8 cellular contexts compared by ENCODE assay signal in the genomic region with DNA sequence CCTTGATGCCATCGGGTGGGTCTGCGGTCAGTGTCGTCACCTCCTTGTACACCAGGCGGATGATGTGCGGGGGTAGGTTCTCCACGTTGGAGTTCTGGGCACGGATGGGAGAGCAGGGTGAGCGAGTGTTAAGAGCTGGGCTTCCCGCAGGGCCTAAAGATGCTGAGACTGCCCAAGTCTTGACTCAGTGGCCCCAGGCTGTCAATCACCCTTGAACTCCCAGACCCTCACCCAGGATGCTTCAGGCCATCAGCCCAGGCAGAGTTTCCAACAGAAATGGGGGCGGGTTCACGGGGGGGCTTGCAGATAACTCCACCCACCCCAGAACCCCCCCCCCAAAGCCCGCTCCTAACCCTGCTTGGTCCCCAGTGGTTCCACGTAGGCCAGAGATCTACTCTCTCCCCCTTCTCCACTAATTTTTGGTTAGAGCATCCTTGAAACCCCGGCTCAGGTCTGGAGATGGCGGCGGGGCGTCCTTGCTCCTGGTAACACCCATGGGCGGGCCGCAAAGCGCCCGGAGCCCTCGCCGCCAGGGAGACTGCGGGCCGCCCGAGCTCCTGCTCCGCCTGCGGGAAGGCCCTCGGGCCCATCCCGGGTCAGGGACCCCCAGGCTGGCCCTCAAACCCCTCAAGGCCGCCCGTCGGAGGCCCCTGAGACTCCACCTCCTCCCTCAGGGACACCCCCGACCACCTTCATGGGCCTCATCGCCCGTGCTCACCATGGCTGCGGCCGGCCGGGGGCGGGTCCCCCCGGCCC. TPM values are rescaled to one million over a fixed set of nuclear protein-coding genes. Genes with fewer than 3 reads are reported as not detected.
DNase-seq lines count a peak whose midpoint lies in the region; ATAC-seq, FAIRE-seq and TF ChIP-seq lines count a peak whose summit lies in the region.

No MANE protein-coding gene starts in this region.

- intact Hi-C loops in K562 (cut with micrococcal nuclease): no loop called here

- TF ChIP-seq EP300 in K562 (IDR thresholded peaks at IDR 0.05; ENCODE audit: low read length): no peak

- H3K4me2 ChIP-seq in K562 (ENCODE audit: insufficient read depth, low read length): peak overlapping the region; percentile 96

- in situ Hi-C loops in K562 (cut with MboI): no loop called here

- peaks cover 47% of the 10 kb centered on the region for H3K36me3 ChIP-seq in K562 (ENCODE audit: control insufficient read depth, insufficient read depth, low read length)

- H3K4me3 ChIP-seq in K562: peak overlapping the region; percentile 98

- TF ChIP-seq POLR2A in K562 (conservative IDR thresholded peaks at IDR 0.05): no peak

- H3K9ac ChIP-seq in K562 (ENCODE audit: insufficient read depth in 1 of 2, low read depth in 2 of 2, low read length in 2 of 2): peak overlapping the region; percentile 95 to 99

- no peak for FAIRE-seq in K562 (lab: Jason Lieb, UNC)

- no peak overlapping the region for H2AFZ ChIP-seq in K562 (ENCODE audit: low read depth, low read length)

- WGBS in K562 (ENCODE audit: insufficient coverage, low coverage, missing lambda C conversion rate): 3% methylated on average over 34 of the region's 41 CpGs

- peaks cover 6% of the 10 kb centered on the region for H3K9me1 ChIP-seq in K562 (ENCODE audit: control insufficient read depth, insufficient read depth, low read length)

- ATAC-seq in GM21390 (IDR thresholded peaks at IDR 0.05; ENCODE audit: unreplicated experiment): peak; percentile 17
- ATAC-seq in K562: peak; percentile 35

- CTCF ChIA-PET in K562 (lab: Yijun Ruan, JAX; ENCODE audit: low intra/inter-chr PET ratio): no interaction called here

- H3K27me3 ChIP-seq in K562 (ENCODE audit: control insufficient read depth in 2 of 2, insufficient read depth in 2 of 2, low read length in 2 of 2): no peaks in the 10 kb centered on the region

- no peak for TF ChIP-seq CTCF in K562 (IDR thresholded peaks at IDR 0.05 in 2 of 3, conservative IDR thresholded peaks at IDR 0.05 in 1 of 3; ENCODE audit: insufficient read depth in 2 of 3, low read depth in 1 of 3, low read length in 3 of 3)

- peaks cover 18% of the 10 kb centered on the region for H3K9me3 ChIP-seq in K562 (replicated peaks; ENCODE audit: control insufficient read depth, insufficient read depth, low read depth, low read length)

- peaks cover 49% of the 10 kb centered on the region for H3K79me2 ChIP-seq in K562 (ENCODE audit: control insufficient read depth, insufficient read depth, low read length)

- no peak for TF ChIP-seq RAD21 in K562 (CRISPR knock-in tag; conservative IDR thresholded peaks at IDR 0.05 in 1 of 2, IDR thresholded peaks at IDR 0.05 in 1 of 2)

- H3K27ac ChIP-seq in K562 (ENCODE audit: extremely low read depth, low read depth, low read length): peak overlapping the region; percentile 100

- no TSS peak for BruUV-seq in K562 (replicated peaks; lab: Mats Ljungman, UMichigan)

- POLR2A ChIA-PET in K562 (lab: Yijun Ruan, JAX): interaction anchor here (0.6 to 6.6 kb wide), 44 partner anchors 10 to 766 kb away, joined by 3 to 195 read pairs (median 5); a partner anchor contains a TSS

- H3K4me1 ChIP-seq in K562 (replicated peaks in 1 of 2; ENCODE audit: control insufficient read depth in 2 of 2, insufficient read depth in 2 of 2, low read length in 2 of 2): peaks cover 19 to 45% of the 10 kb centered on the region in 2 experiments

- H4K20me1 ChIP-seq in K562 (replicated peaks; ENCODE audit: control insufficient read depth, insufficient read depth, low read length): peaks cover 29% of the 10 kb centered on the region

- DNase-seq in D341Med (ENCODE audit: low spot score): peak; percentile 65
- peak; percentile 43 for DNase-seq in NAMALWA (ENCODE audit: low spot score)
- DNase-seq in K562 (ENCODE audit: extremely low read depth in 1 of 4, low spot score in 3 of 4): peak; percentile 44 to 83 (median 63)
- DNase-seq in iris pigment epithelial cell (ENCODE audit: low read depth): peak; percentile 47
- DNase-seq in stimulated activated CD8-positive, alpha-beta memory T cell treated with anti-CD3 and anti-CD28 coated beads, Interleukin-4, amount 100 ng/mL, for 48 hours: peak; percentile 53
- DNase-seq in OCI-M2 (lab: John Stamatoyannopoulos, UW; ENCODE audit: unreplicated experiment): no peak
- DNase-seq in NCI-H345 (lab: John Stamatoyannopoulos, UW): no peak

RNA-seq across cellular contexts. Expression of a gene that starts 0.5 kb away (rescaled TPM):
- total RNA-seq in K562 (2011; cell fraction: chromatin; rRNA removed; ENCODE audit: low replicate concordance): 68.3 and 99.1 TPM in 2 replicates
- total RNA-seq in K562 (2011; cell fraction: nucleolus; rRNA removed): 71.6 and 79.7 TPM in 2 replicates
- total RNA-seq in K562 (2011; cell fraction: nucleoplasm; rRNA removed): 67.3 and 159 TPM in 2 replicates
- total RNA-seq in K562 (2014; rRNA removed) (959 and 1,305 TPM in 2 replicates), K562 (2014; rRNA removed; fragmentation: Illumina TruSeq; extraction: Trizol) (35.0 and 65.5 TPM in 2 replicates), K562 (2015; rRNA removed; fragmentation: Illumina TruSeq; extraction: Trizol) (97.3 and 100 TPM in 2 replicates), K562 (2021) (390 and 411 TPM in 2 replicates)
- polyA plus RNA-seq in K562 (2011; rRNA removed) (157 and 191 TPM in 2 replicates), K562 (2014; fragmentation: Illumina TruSeq; extraction: Trizol) (242 and 275 TPM in 2 replicates), K562 (2014; fragmentation: Nextera tagmentation; extraction: Ambion mirVana) (1 to 10 TPM; 1.5 to 1.6 TPM), K562 (2014; rRNA removed) (332 and 771 TPM in 2 replicates)
- 285 and 290 TPM in 2 replicates for polyA plus RNA-seq in K562 (2011; cell fraction: cytosol; rRNA removed)
- 91.9 and 117 TPM in 2 replicates for polyA plus RNA-seq in K562 (2011; cell fraction: nucleus; rRNA removed)
- 169 and 283 TPM in 2 replicates for polyA plus RNA-seq in K562 (2012)
- 30.0 and 48.2 TPM in 2 replicates for polyA minus RNA-seq in K562 (2011; rRNA and poly(A)+ RNA removed)
- polyA minus RNA-seq in K562 (2011; cell fraction: cytosol; rRNA and poly(A)+ RNA removed): 158 and 212 TPM in 2 replicates
- polyA minus RNA-seq in K562 (2011; cell fraction: nucleus; rRNA and poly(A)+ RNA removed): 18.3 and 33.0 TPM in 2 replicates

RNA-seq across cellular contexts. Expression of a gene that starts 21.3 kb away (rescaled TPM):
- 78.5 and 202 TPM in 2 replicates for total RNA-seq in K562 (2011; cell fraction: chromatin; rRNA removed; ENCODE audit: low replicate concordance)
- total RNA-seq in K562 (2011; cell fraction: nucleolus; rRNA removed): 202 and 211 TPM in 2 replicates
- 221 and 509 TPM in 2 replicates for total RNA-seq in K562 (2011; cell fraction: nucleoplasm; rRNA removed)
- total RNA-seq in K562 (2014; rRNA removed) (888 and 1,279 TPM in 2 replicates), K562 (2014; rRNA removed; fragmentation: Illumina TruSeq; extraction: Trizol) (387 and 446 TPM in 2 replicates), K562 (2015; rRNA removed; fragmentation: Illumina TruSeq; extraction: Trizol) (1,141 and 1,299 TPM in 2 replicates), K562 (2021) (2,979 and 3,106 TPM in 2 replicates)
- polyA plus RNA-seq in K562 (2011; rRNA removed) (124 and 523 TPM in 2 replicates), K562 (2014; fragmentation: Illumina TruSeq; extraction: Trizol) (1,998 and 2,071 TPM in 2 replicates), K562 (2014; fragmentation: Nextera tagmentation; extraction: Ambion mirVana) (100 to 1,000 TPM; 257 to 287 TPM), K562 (2014; rRNA removed) (622 and 687 TPM in 2 replicates)
- polyA plus RNA-seq in K562 (2011; cell fraction: cytosol; rRNA removed): 1,570 and 2,080 TPM in 2 replicates
- polyA plus RNA-seq in K562 (2011; cell fraction: nucleus; rRNA removed): 332 and 368 TPM in 2 replicates
- 3,306 and 3,436 TPM in 2 replicates for polyA plus RNA-seq in K562 (2012)
- 188 and 199 TPM in 2 replicates for polyA minus RNA-seq in K562 (2011; rRNA and poly(A)+ RNA removed)
- 1,426 and 2,754 TPM in 2 replicates for polyA minus RNA-seq in K562 (2011; cell fraction: cytosol; rRNA and poly(A)+ RNA removed)
- 135 and 241 TPM in 2 replicates for polyA minus RNA-seq in K562 (2011; cell fraction: nucleus; rRNA and poly(A)+ RNA removed)

RNA-seq across cellular contexts. Expression of a gene that starts 23.0 kb away (rescaled TPM):
- not detected in 2 replicates for total RNA-seq in K562 (2011; cell fraction: chromatin; rRNA removed; ENCODE audit: low replicate concordance)
- 0.53 and 1.5 TPM in 2 replicates for total RNA-seq in K562 (2011; cell fraction: nucleolus; rRNA removed)
- total RNA-seq in K562 (2011; cell fraction: nucleoplasm; rRNA removed): not detected in 2 replicates
- total RNA-seq in K562 (2014; rRNA removed) (3.6 and 3.7 TPM in 2 replicates), K562 (2014; rRNA removed; fragmentation: Illumina TruSeq; extraction: Trizol) (0.18 TPM in 1 of 2 replicates, not detected in the other), K562 (2015; rRNA removed; fragmentation: Illumina TruSeq; extraction: Trizol) (0.18 and 0.38 TPM in 2 replicates), K562 (2021) (4.3 and 5.1 TPM in 2 replicates)
- polyA plus RNA-seq in K562 (2011; rRNA removed) (0.18 TPM in 1 of 2 replicates, not detected in the other), K562 (2014; fragmentation: Illumina TruSeq; extraction: Trizol) (not detected in 2 replicates), K562 (2014; fragmentation: Nextera tagmentation; extraction: Ambion mirVana) (not detected), K562 (2014; rRNA removed) (1.3 and 2.1 TPM in 2 replicates)
- 0.21 and 3.5 TPM in 2 replicates for polyA plus RNA-seq in K562 (2011; cell fraction: cytosol; rRNA removed)
- 0.67 TPM in 1 of 2 replicates, not detected in the other for polyA plus RNA-seq in K562 (2011; cell fraction: nucleus; rRNA removed)
- 1.4 and 1.7 TPM in 2 replicates for polyA plus RNA-seq in K562 (2012)
- polyA minus RNA-seq in K562 (2011; rRNA and poly(A)+ RNA removed): not detected in 2 replicates
- not detected in 2 replicates for polyA minus RNA-seq in K562 (2011; cell fraction: cytosol; rRNA and poly(A)+ RNA removed)
- 0.40 and 0.89 TPM in 2 replicates for polyA minus RNA-seq in K562 (2011; cell fraction: nucleus; rRNA and poly(A)+ RNA removed)

RNA-seq across cellular contexts. Expression of a gene that starts 30.4 kb away (rescaled TPM):
- not detected in 2 replicates for total RNA-seq in K562 (2011; cell fraction: chromatin; rRNA removed; ENCODE audit: low replicate concordance)
- total RNA-seq in K562 (2011; cell fraction: nucleolus; rRNA removed): not detected in 2 replicates
- not detected in 2 replicates for total RNA-seq in K562 (2011; cell fraction: nucleoplasm; rRNA removed)
- total RNA-seq in K562 (2014; rRNA removed) (not detected in 2 replicates), K562 (2014; rRNA removed; fragmentation: Illumina TruSeq; extraction: Trizol) (not detected in 2 replicates), K562 (2015; rRNA removed; fragmentation: Illumina TruSeq; extraction: Trizol) (not detected in 2 replicates), K562 (2021) (not detected in 2 replicates)
- polyA plus RNA-seq in K562 (2011; rRNA removed) (not detected in 2 replicates), K562 (2014; fragmentation: Illumina TruSeq; extraction: Trizol) (not detected in 2 replicates), K562 (2014; fragmentation: Nextera tagmentation; extraction: Ambion mirVana) (not detected), K562 (2014; rRNA removed) (not detected in 2 replicates)
- polyA plus RNA-seq in K562 (2011; cell fraction: cytosol; rRNA removed): not detected in 2 replicates
- polyA plus RNA-seq in K562 (2011; cell fraction: nucleus; rRNA removed): 0.37 TPM in 1 of 2 replicates, not detected in the other
- not detected in 2 replicates for polyA plus RNA-seq in K562 (2012)
- not detected in 2 replicates for polyA minus RNA-seq in K562 (2011; rRNA and poly(A)+ RNA removed)
- not detected in 2 replicates for polyA minus RNA-seq in K562 (2011; cell fraction: cytosol; rRNA and poly(A)+ RNA removed)
- polyA minus RNA-seq in K562 (2011; cell fraction: nucleus; rRNA and poly(A)+ RNA removed): not detected in 2 replicates

RNA-seq across cellular contexts. Expression of a gene that starts 36.1 kb away (rescaled TPM):
- 0.63 and 0.81 TPM in 2 replicates for total RNA-seq in K562 (2011; cell fraction: chromatin; rRNA removed; ENCODE audit: low replicate concordance)
- total RNA-seq in K562 (2011; cell fraction: nucleolus; rRNA removed): 0.33 and 0.39 TPM in 2 replicates
- total RNA-seq in K562 (2011; cell fraction: nucleoplasm; rRNA removed): 0.29 and 0.38 TPM in 2 replicates
- 0.05 and 0.08 TPM in 2 replicates for total RNA-seq in K562 (2014; rRNA removed)
- total RNA-seq in K562 (2014; rRNA removed; fragmentation: Illumina TruSeq; extraction: Trizol): 0.04 and 0.13 TPM in 2 replicates
- total RNA-seq in K562 (2015; rRNA removed; fragmentation: Illumina TruSeq; extraction: Trizol): 0.07 and 0.08 TPM in 2 replicates
- 0.34 and 0.40 TPM in 2 replicates for total RNA-seq in K562 (2021)
- polyA plus RNA-seq in K562 (2011; rRNA removed): 0.04 and 0.07 TPM in 2 replicates
- polyA plus RNA-seq in K562 (2011; cell fraction: cytosol; rRNA removed): 0.12 and 0.16 TPM in 2 replicates
- polyA plus RNA-seq in K562 (2011; cell fraction: nucleus; rRNA removed): 0.15 and 0.51 TPM in 2 replicates
- 0.23 and 0.33 TPM in 2 replicates for polyA plus RNA-seq in K562 (2012)
- polyA plus RNA-seq in K562 (2014; fragmentation: Illumina TruSeq; extraction: Trizol): 0.36 TPM in 2 replicates
- polyA plus RNA-seq in K562 (2014; fragmentation: Nextera tagmentation; extraction: Ambion mirVana): under 1 TPM; 0.01 to 0.03 TPM
- 0.08 and 0.18 TPM in 2 replicates for polyA plus RNA-seq in K562 (2014; rRNA removed)
- polyA minus RNA-seq in K562 (2011; rRNA and poly(A)+ RNA removed): 0.12 and 0.18 TPM in 2 replicates
- 0.29 TPM in 1 of 2 replicates, not detected in the other for polyA minus RNA-seq in K562 (2011; cell fraction: cytosol; rRNA and poly(A)+ RNA removed)
- 0.11 and 0.27 TPM in 2 replicates for polyA minus RNA-seq in K562 (2011; cell fraction: nucleus; rRNA and poly(A)+ RNA removed)

Comparison
In these comparisons a context has a peak if more than half of its experiments do, and no peak if none do; other contexts are left out.
1. DNase-seq: peak in D341Med (single experiment), NAMALWA (single experiment), K562 (4 of 4), iris pigment epithelial cell (single experiment) and stimulated activated CD8-positive, alpha-beta memory T cell treated with anti-CD3 and anti-CD28 coated beads, Interleukin-4, amount 100 ng/mL, for 48 hours (single experiment); none in OCI-M2 (single experiment) and NCI-H345 (single experiment).